8 cellular contexts compared by ENCODE assay signal in the genomic region with DNA sequence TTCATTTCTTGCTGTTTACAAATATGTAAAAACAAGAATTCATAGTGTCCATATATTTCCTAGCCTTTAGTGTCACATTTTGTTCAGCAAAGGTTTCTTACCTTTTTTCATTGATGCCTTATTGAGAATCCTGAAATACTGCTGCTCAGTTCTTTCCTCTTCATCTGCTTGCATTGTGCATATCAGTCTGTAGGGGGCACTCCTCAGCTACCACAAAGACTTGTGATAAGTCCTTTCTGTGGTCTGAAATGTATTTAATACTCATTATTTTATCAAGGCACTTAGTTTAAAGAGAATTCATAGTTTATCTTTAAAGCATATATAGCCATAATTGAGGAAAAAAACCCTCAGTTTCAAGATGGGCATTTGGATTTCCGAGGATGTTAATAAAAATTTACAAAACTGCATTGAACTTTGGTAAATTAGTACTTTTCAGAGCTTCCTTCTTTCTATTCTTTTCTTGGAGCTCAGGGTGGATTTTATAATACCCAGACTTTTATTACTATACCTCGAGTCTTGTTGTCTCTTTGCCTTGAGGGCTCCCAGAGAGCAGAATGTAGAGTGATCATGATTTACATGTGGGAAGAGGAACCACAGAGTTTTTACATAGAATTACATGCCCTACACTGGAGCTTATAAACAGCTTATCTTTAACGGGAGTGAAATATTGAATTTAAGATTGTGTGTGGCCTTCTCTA.
DNase-seq lines count a peak whose midpoint lies in the region; ATAC-seq and FAIRE-seq lines count a peak whose summit lies in the region.

No MANE protein-coding gene starts in this region.

- peak; percentile 6 for DNase-seq in stimulated activated CD4-positive, alpha-beta T cell treated with anti-CD3 and anti-CD28 coated beads, Interleukin-12 subunit alpha, Interleukin-12 subunit beta, amount 100 ng/mL, for 4 hours
- DNase-seq in stimulated activated CD4-positive, alpha-beta T cell treated with anti-CD3 and anti-CD28 coated beads, Interleukin-4, amount 100 ng/mL, for 4 hours = no peak
- DNase-seq in NCI-H1092 treated with DMSO at 0.1 percent for 48 hours (lab: John Stamatoyannopoulos, UW) (peak; percentile 18), germinal center (ENCODE audit: low spot score) (peak; percentile 14)
- DNase-seq in stimulated activated CD4-positive, alpha-beta T cell treated with anti-CD3 and anti-CD28 coated beads, Interleukin-12 subunit alpha, Interleukin-12 subunit beta, amount 100 ng/mL, for 48 hours (ENCODE audit: low read depth in 2 of 3, low spot score in 1 of 3) = peak; percentile 9 to 37 (median 21)

- peak; percentile 83 for FAIRE-seq in TTC549 (lab: Jason Lieb, UNC)

- ATAC-seq in HG02678 (IDR thresholded peaks at IDR 0.05; ENCODE audit: unreplicated experiment) (no peak), HG03439 (IDR thresholded peaks at IDR 0.05; ENCODE audit: unreplicated experiment) (no peak)

Comparison
In these comparisons a context has a peak if more than half of its experiments do, and no peak if none do; other contexts are left out.
1. DNase-seq: peak in stimulated activated CD4-positive, alpha-beta T cell treated with anti-CD3 and anti-CD28 coated beads, Interleukin-12 subunit alpha, Interleukin-12 subunit beta, amount 100 ng/mL, for 4 hours (single experiment), NCI-H1092 treated with DMSO at 0.1 percent for 48 hours (single experiment), germinal center (single experiment) and stimulated activated CD4-positive, alpha-beta T cell treated with anti-CD3 and anti-CD28 coated beads, Interleukin-12 subunit alpha, Interleukin-12 subunit beta, amount 100 ng/mL, for 48 hours (3 of 3); none in stimulated activated CD4-positive, alpha-beta T cell treated with anti-CD3 and anti-CD28 coated beads, Interleukin-4, amount 100 ng/mL, for 4 hours (0 of 2).